In genomic region chr2:229714080-229714735, GRCh38 we compare ENCODE assay signal across 8 cellular contexts. TPM values are rescaled to one million over a fixed set of nuclear protein-coding genes. Genes with fewer than 3 reads are reported as not detected.
DNase-seq lines count a peak whose midpoint lies in the region; ATAC-seq and TF ChIP-seq lines count a peak whose summit lies in the region.

Gene DNER (minus strand): TSS chr2:229714555. CDS start chr2:229714423, 132 bp downstream.

- no peak within 1 kb of the TSS for H3K27ac ChIP-seq in mammary epithelial cell (ENCODE audit: insufficient read depth, low read depth, low read length)

- TF ChIP-seq CTCF in mammary epithelial cell (conservative IDR thresholded peaks at IDR 0.05 in 1 of 2, IDR thresholded peaks at IDR 0.05 in 1 of 2; ENCODE audit: extremely low read depth in 1 of 2, insufficient read depth in 1 of 2, low read depth in 1 of 2, low read length in 2 of 2) (no peak), kidney epithelial cell (IDR thresholded peaks at IDR 0.05; ENCODE audit: insufficient read depth, low read length, poor library complexity, severe bottlenecking) (no peak)

- H4K20me1 ChIP-seq in mammary epithelial cell (ENCODE audit: insufficient read depth, low read length), result no peaks in the 10 kb centered on the region

- CTCF ChIA-PET in mammary epithelial cell (lab: Charles Lee; ENCODE audit: low non-redundant PET), result no interaction called here

- peak within 1 kb of the TSS; percentile 99 for H3K4me2 ChIP-seq in mammary epithelial cell (ENCODE audit: insufficient read depth, low read depth, low read length)

- 6% methylated on average over 20 of the region's 84 CpGs for WGBS in mammary epithelial cell (ENCODE audit: low coverage, missing lambda C conversion rate)

- peak within 1 kb of the TSS; percentile 72 for H2AFZ ChIP-seq in mammary epithelial cell (ENCODE audit: low read depth, low read length)

- peaks cover 20% of the 10 kb centered on the region for H3K4me1 ChIP-seq in mammary epithelial cell (ENCODE audit: insufficient read depth, low read length)

- no peaks in the 10 kb centered on the region for H3K9me3 ChIP-seq in mammary epithelial cell (replicated peaks; ENCODE audit: insufficient read depth, low read length)

- no TSS peak for BruUV-seq in mammary epithelial cell (replicated peaks; lab: Mats Ljungman, UMichigan)

- in situ Hi-C loops in mammary epithelial cell (cut with MboI; ENCODE audit: low sequenced_read_pairs in 2 of 2), result no loop called here

- intact Hi-C loops in mammary epithelial cell (cut with micrococcal nuclease), result loop anchor here (10.0 kb wide), 1 partner anchor 1029 kb away; no protein-coding TSS in a partner anchor

- peak within 1 kb of the TSS; percentile 40 to 54 (median 51) for H3K4me3 ChIP-seq in mammary epithelial cell (replicated peaks in 1 of 3; ENCODE audit: insufficient read depth in 1 of 3, low read depth in 2 of 3, low read length in 3 of 3)
- peak within 1 kb of the TSS; percentile 23 for H3K4me3 ChIP-seq in kidney epithelial cell (ENCODE audit: low read depth, low read length)

- dilution Hi-C loops in mammary epithelial cell (cut with HindIII; ENCODE audit: low sequenced_read_pairs), result loop anchor here (25.0 kb wide), 1 partner anchor 377 kb away; no protein-coding TSS in a partner anchor

- no peaks in the 10 kb centered on the region for H3K79me2 ChIP-seq in mammary epithelial cell (ENCODE audit: insufficient read depth, low read length)

- H3K36me3 ChIP-seq in mammary epithelial cell (ENCODE audit: insufficient read depth, low read length), result no peaks in the 10 kb centered on the region
- H3K36me3 ChIP-seq in kidney epithelial cell (ENCODE audit: control insufficient read depth, insufficient read depth, low read length), result no peaks in the 10 kb centered on the region

- DNase-seq in DMS79 treated with DMSO at 0.1 percent for 48 hours (lab: John Stamatoyannopoulos, UW), result peak; percentile 47
- DNase-seq in HuH-7.5 (ENCODE audit: low spot score), result peak; percentile 63
- DNase-seq in T-helper 9 cell, result peak; percentile 29
- DNase-seq in mammary epithelial cell, result no peak
- no peak for DNase-seq in kidney epithelial cell (ENCODE audit: low read depth)
- DNase-seq in stimulated activated CD4-positive, alpha-beta T cell treated with anti-CD3 and anti-CD28 coated beads, Interleukin-4, amount 100 ng/mL, for 48 hours (ENCODE audit: low read depth in 2 of 2), result peak; percentile 28 to 46
- no peak for DNase-seq in dedifferentiated amniotic fluid mesenchymal stem cell (ENCODE audit: extremely low spot score)

- peaks cover 30% of the 10 kb centered on the region for H3K27me3 ChIP-seq in mammary epithelial cell (ENCODE audit: insufficient read depth, low read length)
- H3K27me3 ChIP-seq in kidney epithelial cell (ENCODE audit: control insufficient read depth, insufficient read depth, low read length), result peaks cover 32% of the 10 kb centered on the region

- peak; percentile 78 for ATAC-seq in GM21576 (IDR thresholded peaks at IDR 0.05; ENCODE audit: unreplicated experiment)

- H3K9ac ChIP-seq in mammary epithelial cell (ENCODE audit: insufficient read depth, low read length), result no peak within 1 kb of the TSS

RNA-seq across cellular contexts. Expression of gene DNER, which starts in this region (rescaled TPM):
- under 1 TPM; 0.17 to 0.42 TPM for total RNA-seq in mammary epithelial cell
- 5.7 TPM for polyA plus RNA-seq in mammary epithelial cell
- polyA minus RNA-seq in mammary epithelial cell, result 0.88 TPM
- 4.4 and 5.5 TPM in 2 replicates for total RNA-seq in kidney epithelial cell

Comparison
In these comparisons a context has a peak if more than half of its experiments do, and no peak if none do; other contexts are left out.
1. DNase-seq: peak in DMS79 treated with DMSO at 0.1 percent for 48 hours (single experiment), HuH-7.5 (single experiment), T-helper 9 cell (single experiment) and stimulated activated CD4-positive, alpha-beta T cell treated with anti-CD3 and anti-CD28 coated beads, Interleukin-4, amount 100 ng/mL, for 48 hours (2 of 2); none in mammary epithelial cell (single experiment), kidney epithelial cell (single experiment) and dedifferentiated amniotic fluid mesenchymal stem cell (single experiment).